28 cellular contexts compared by ENCODE assay signal in the genomic region with DNA sequence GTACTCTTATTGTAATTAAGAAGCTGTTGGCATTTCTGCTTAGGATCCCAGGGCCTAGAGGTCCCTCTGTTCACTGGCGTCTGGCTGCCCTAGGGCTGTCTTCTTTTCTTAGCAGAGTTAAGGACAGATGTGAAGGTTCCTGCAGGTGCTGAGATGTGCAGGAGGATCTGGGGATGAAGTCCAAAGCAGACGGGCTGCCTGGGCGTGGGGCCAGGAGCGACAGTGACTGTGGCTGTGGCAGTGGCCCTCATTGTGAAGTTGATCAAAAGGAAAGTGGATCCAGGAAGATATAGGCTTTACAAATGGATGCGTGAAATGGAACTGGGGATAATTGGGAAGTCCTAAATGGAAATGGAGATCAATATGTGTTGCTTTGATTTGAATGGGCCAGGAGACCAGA.
"Had no signal": no experiment of that assay in that cellular context is flagged by ENCODE, and none has a peak within 500 bp of the region (broad histone marks: within the 10 kb centered on the region; RNA-seq: fewer than 3 reads in every experiment).

No MANE protein-coding gene starts in this region.

- H3K27ac Mint-ChIP-seq: activated CD4-positive, alpha-beta memory T cell treated with anti-CD3 and anti-CD28 coated beads, Interleukin-2, amount 10 ng/mL, durations not matched to agents 7 days and 5 days; activated CD4-positive, alpha-beta T cell treated with anti-CD3 and anti-CD28 coated beads, Interleukin-2, amount 10 ng/mL, durations not matched to agents 7 days and 5 days; activated naive CD8-positive, alpha-beta T cell; activated T-cell treated with anti-CD3 and anti-CD28 coated beads, Interleukin-2, amount 50 U/mL, for 24 hours; activated T-cell treated with anti-CD3 and anti-CD28 coated beads, Interleukin-2, amount 50 U/mL, for 72 hours; effector memory CD8-positive, alpha-beta T cell; WTC11 had no signal

- H3K9me3 Mint-ChIP-seq: activated CD4-positive, alpha-beta memory T cell treated with anti-CD3 and anti-CD28 coated beads, Interleukin-2, amount 10 ng/mL, durations not matched to agents 7 days and 5 days; activated CD4-positive, alpha-beta T cell treated with anti-CD3 and anti-CD28 coated beads, Interleukin-2, amount 10 ng/mL, durations not matched to agents 7 days and 5 days; activated T-cell treated with anti-CD3 and anti-CD28 coated beads, Interleukin-2, amount 50 U/mL, for 24 hours; effector memory CD8-positive, alpha-beta T cell had no signal

- H3K4me3 ChIP-seq: esophagus squamous epithelium, gastroesophageal sphincter had no signal

- H3K4me1 ChIP-seq: esophagus squamous epithelium, gastroesophageal sphincter had no signal

- H3K36me3 Mint-ChIP-seq: activated naive CD8-positive, alpha-beta T cell; WTC11 had no signal

- H3K27ac ChIP-seq: brain microvascular endothelial cell, epithelial cell of prostate, esophagus squamous epithelium, gastroesophageal sphincter, VCaP had no signal

- H3K9me3 ChIP-seq: esophagus squamous epithelium had no signal

- H3K4me3 Mint-ChIP-seq: activated CD4-positive, alpha-beta memory T cell treated with anti-CD3 and anti-CD28 coated beads, Interleukin-2, amount 10 ng/mL, durations not matched to agents 7 days and 5 days; activated CD4-positive, alpha-beta T cell treated with anti-CD3 and anti-CD28 coated beads, Interleukin-2, amount 10 ng/mL, durations not matched to agents 7 days and 5 days; activated naive CD8-positive, alpha-beta T cell; activated T-cell treated with anti-CD3 and anti-CD28 coated beads, Interleukin-2, amount 50 U/mL, for 24 hours; activated T-cell treated with anti-CD3 and anti-CD28 coated beads, Interleukin-2, amount 50 U/mL, for 72 hours; effector memory CD8-positive, alpha-beta T cell; WTC11 had no signal

- ATAC-seq: activated T-cell treated with anti-CD3 and anti-CD28 coated beads, Interleukin-2, amount 50 U/mL, for 72 hours; effector memory CD8-positive, alpha-beta T cell; gastroesophageal sphincter; WTC11 had no signal

- H3K27me3 ChIP-seq: gastroesophageal sphincter had no signal

- H3K36me3 ChIP-seq: brain microvascular endothelial cell, esophagus squamous epithelium, gastroesophageal sphincter had no signal

- H3K4me1 Mint-ChIP-seq: activated CD4-positive, alpha-beta memory T cell treated with anti-CD3 and anti-CD28 coated beads, Interleukin-2, amount 10 ng/mL, durations not matched to agents 7 days and 5 days; activated CD4-positive, alpha-beta T cell treated with anti-CD3 and anti-CD28 coated beads, Interleukin-2, amount 10 ng/mL, durations not matched to agents 7 days and 5 days; WTC11 had no signal

- DNase-seq: activated CD4-positive, alpha-beta memory T cell treated with anti-CD3 and anti-CD28 coated beads, Interleukin-2, amount 10 ng/mL, durations not matched to agents 7 days and 5 days; activated CD4-positive, alpha-beta T cell treated with anti-CD3 and anti-CD28 coated beads for 1 hour; activated CD4-positive, alpha-beta T cell treated with anti-CD3 and anti-CD28 coated beads for 4 hours; activated CD4-positive, alpha-beta T cell treated with anti-CD3 and anti-CD28 coated beads, Interleukin-2, amount 10 ng/mL, durations not matched to agents 7 days and 5 days; activated CD4-positive, alpha-beta T cell treated with anti-CD3 and anti-CD28 coated beads, Interleukin-2, amount 50 U/mL, for 4 hours; activated CD8-positive, alpha-beta memory T cell treated with anti-CD3 and anti-CD28 coated beads, Interleukin-2, amount 50 U/mL, for 48 hours; activated gamma-delta T cell; activated naive CD4-positive, alpha-beta T cell treated with anti-CD3 and anti-CD28 coated beads, Interleukin-2, amount 50 U/mL, for 16 hours; activated naive CD4-positive, alpha-beta T cell treated with Interleukin-2 at 50 U/mL for 16 hours; activated T-cell treated with anti-CD3 and anti-CD28 coated beads for 4 hours; activated T-cell treated with anti-CD3 and anti-CD28 coated beads, Interleukin-2, amount 50 U/mL, for 24 hours; activated T-cell treated with anti-CD3 and anti-CD28 coated beads, Interleukin-2, amount 50 U/mL, for 72 hours; amniotic stem cell; anterior cingulate cortex; brain microvascular endothelial cell; caudate nucleus; cortex of kidney; dermis blood vessel endothelial cell; effector CD4-positive, alpha-beta T cell; effector memory CD8-positive, alpha-beta T cell; esophagus squamous epithelium; foreskin melanocyte; T-helper 2 cell had no signal
